ENCODE assay signal across 10 cellular contexts in genomic region chr10:79084972-79085597, GRCh38.
A peak's percentile ranks its signal among the peaks of the same experiment; 100 is the strongest.
DNase-seq lines count a peak whose midpoint lies in the region; ATAC-seq and TF ChIP-seq lines count a peak whose summit lies in the region.
"Had no signal": no experiment of that assay in that cellular context is flagged by ENCODE, and none has a peak within 500 bp of the region (broad histone marks: within the 10 kb centered on the region; RNA-seq: fewer than 3 reads in every experiment).

No MANE protein-coding gene starts in this region.

- ATAC-seq in GM18517 (IDR thresholded peaks at IDR 0.05; ENCODE audit: unreplicated experiment) (peak; percentile 63), GM21737 (IDR thresholded peaks at IDR 0.05; ENCODE audit: unreplicated experiment) (no peak)
- peak; percentile 31 for ATAC-seq in stimulated activated effector memory CD8-positive, alpha-beta T cell treated with anti-CD3 and anti-CD28 coated beads, Interleukin-12 subunit alpha, Interleukin-12 subunit beta, amount 100 ng/mL, for 72 hours

- H3K36me3 Mint-ChIP-seq in stimulated activated effector memory CD8-positive, alpha-beta T cell treated with anti-CD3 and anti-CD28 coated beads, Interleukin-12 subunit alpha, Interleukin-12 subunit beta, amount 100 ng/mL, for 72 hours: no peaks in the 10 kb centered on the region

- no peaks in the 10 kb centered on the region for H3K9me3 Mint-ChIP-seq in stimulated activated effector memory CD8-positive, alpha-beta T cell treated with anti-CD3 and anti-CD28 coated beads, Interleukin-12 subunit alpha, Interleukin-12 subunit beta, amount 100 ng/mL, for 72 hours
- H3K9me3 Mint-ChIP-seq: central memory CD8-positive, alpha-beta T cell had no signal

- DNase-seq in HL-60 (ENCODE audit: low read depth in 1 of 2, low spot score in 1 of 2): peak in 1 of 2 experiments; percentile 62
- DNase-seq in germinal center (ENCODE audit: low spot score): peak; percentile 88
- no peak for DNase-seq in stimulated activated effector memory CD8-positive, alpha-beta T cell treated with anti-CD3 and anti-CD28 coated beads, Interleukin-12 subunit alpha, Interleukin-12 subunit beta, amount 100 ng/mL, for 72 hours (ENCODE audit: low spot score in 2 of 2)
- DNase-seq in NCI-H2227 (lab: John Stamatoyannopoulos, UW; ENCODE audit: unreplicated experiment): no peak
- no peak for DNase-seq in T-helper 1 cell
- no peak for DNase-seq in HCEC 1CT
- DNase-seq: activated CD4-positive, alpha-beta T cell treated with anti-CD3 and anti-CD28 coated beads, Interleukin-2, amount 50 U/mL, for 1 hour had no signal

- no peak overlapping the region for H3K27ac Mint-ChIP-seq in stimulated activated effector memory CD8-positive, alpha-beta T cell treated with anti-CD3 and anti-CD28 coated beads, Interleukin-12 subunit alpha, Interleukin-12 subunit beta, amount 100 ng/mL, for 72 hours

- H3K4me1 Mint-ChIP-seq in stimulated activated effector memory CD8-positive, alpha-beta T cell treated with anti-CD3 and anti-CD28 coated beads, Interleukin-12 subunit alpha, Interleukin-12 subunit beta, amount 100 ng/mL, for 72 hours: peaks cover 58% of the 10 kb centered on the region

- H3K4me3 ChIP-seq in HL-60 (replicated peaks; ENCODE audit: insufficient read depth, low read length): no peak overlapping the region

- TF ChIP-seq CTCF in HL-60 (IDR thresholded peaks at IDR 0.05; ENCODE audit: insufficient read depth, low read length): no peak

- H3K4me3 Mint-ChIP-seq in stimulated activated effector memory CD8-positive, alpha-beta T cell treated with anti-CD3 and anti-CD28 coated beads, Interleukin-12 subunit alpha, Interleukin-12 subunit beta, amount 100 ng/mL, for 72 hours: no peak overlapping the region
- H3K4me3 Mint-ChIP-seq: central memory CD8-positive, alpha-beta T cell had no signal

- no peaks in the 10 kb centered on the region for H3K27me3 ChIP-seq in HL-60 (ENCODE audit: insufficient read depth, poor library complexity, severe bottlenecking)

- peak overlapping the region; percentile 86 for H3K27ac ChIP-seq in HL-60 (replicated peaks)
